In genomic region chr11:70727021-70727420, GRCh38 we compare ENCODE assay signal across 28 cellular contexts.
"Had no signal": no experiment of that assay in that cellular context is flagged by ENCODE, and none has a peak within 500 bp of the region (broad histone marks: within the 10 kb centered on the region; RNA-seq: fewer than 3 reads in every experiment).

No MANE protein-coding gene starts in this region.

- H3K27ac ChIP-seq: colonic mucosa, coronary artery, dorsolateral prefrontal cortex, epithelial cell of prostate, esophagus muscularis mucosa, esophagus squamous epithelium, foreskin keratinocyte, gastrocnemius medialis, gastroesophageal sphincter, heart left ventricle, heart right ventricle had no signal

- ATAC-seq: effector memory CD8-positive, alpha-beta T cell; esophagus mucosa; foreskin keratinocyte; gastrocnemius medialis; gastroesophageal sphincter; heart left ventricle; heart right ventricle had no signal

- H3K9me3 ChIP-seq: colonic mucosa, esophagus squamous epithelium, gastrocnemius medialis had no signal

- H3K4me3 ChIP-seq: colonic mucosa, coronary artery, dorsolateral prefrontal cortex, esophagus muscularis mucosa, esophagus squamous epithelium, gastrocnemius medialis, gastroesophageal sphincter, heart left ventricle, heart right ventricle had no signal

- H3K4me1 ChIP-seq: colonic mucosa, esophagus muscularis mucosa, esophagus squamous epithelium, foreskin keratinocyte, gastrocnemius medialis, gastroesophageal sphincter, heart left ventricle, heart right ventricle had no signal

- H3K27me3 ChIP-seq: colonic mucosa, dorsolateral prefrontal cortex, esophagus muscularis mucosa, esophagus squamous epithelium, foreskin keratinocyte, gastroesophageal sphincter had no signal

- DNase-seq: colonic mucosa; cortex of kidney; dermis blood vessel endothelial cell; dorsolateral prefrontal cortex; effector CD4-positive, alpha-beta T cell; effector CD8-positive, alpha-beta T cell; effector memory CD4-positive, alpha-beta T cell; effector memory CD8-positive, alpha-beta T cell; endodermal cell; erythroblast; esophagus squamous epithelium; foreskin fibroblast; foreskin keratinocyte; foreskin melanocyte; gastrocnemius medialis; glutamatergic neuron; head of caudate nucleus; heart right ventricle had no signal

- FAIRE-seq: colon, endometrium, endothelial cell of umbilical vein, frontal cortex had no signal

- H3K36me3 ChIP-seq: colonic mucosa, esophagus muscularis mucosa, esophagus squamous epithelium, gastrocnemius medialis, gastroesophageal sphincter, heart left ventricle, heart right ventricle had no signal
